Comparison of ENCODE assay signal across 15 cellular contexts in the genomic region with DNA sequence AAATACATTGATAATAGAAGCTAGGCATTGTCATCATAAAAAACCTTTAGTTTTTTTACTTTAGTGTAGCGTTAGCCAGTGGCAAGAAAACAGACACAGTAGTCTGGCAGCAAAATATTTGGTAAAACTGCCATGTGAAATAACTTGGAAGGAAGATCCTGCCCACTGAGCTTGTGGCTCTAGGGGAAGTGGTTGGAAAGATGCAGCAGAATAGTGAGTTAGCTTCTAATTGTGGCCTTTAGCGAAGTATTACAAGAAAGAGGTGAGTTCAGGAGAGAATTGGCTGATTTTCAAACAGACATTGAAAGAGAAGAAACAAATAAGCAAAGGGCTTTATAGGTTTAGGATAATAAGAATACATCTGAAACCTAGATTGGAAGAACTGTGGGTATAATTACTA.
DNase-seq lines count a peak whose midpoint lies in the region; TF ChIP-seq lines count a peak whose summit lies in the region.
"Had no signal": no experiment of that assay in that cellular context is flagged by ENCODE, and none has a peak within 500 bp of the region (broad histone marks: within the 10 kb centered on the region; RNA-seq: fewer than 3 reads in every experiment).

No MANE protein-coding gene starts in this region.

- TF ChIP-seq CTCF in VCaP (conservative IDR thresholded peaks at IDR 0.05): no peak
- TF ChIP-seq CTCF in hepatocyte (IDR thresholded peaks at IDR 0.05; ENCODE audit: poor library complexity): no peak
- no peak for TF ChIP-seq CTCF in progenitor cell of endocrine pancreas (IDR thresholded peaks at IDR 0.05; ENCODE audit: unreplicated experiment)

- peak overlapping the region; percentile 71 for H2AFZ ChIP-seq in hepatocyte

- no peaks in the 10 kb centered on the region for H3K27me3 Mint-ChIP-seq in progenitor cell of endocrine pancreas
- H3K27me3 Mint-ChIP-seq: activated CD4-positive, alpha-beta T cell treated with anti-CD3 and anti-CD28 coated beads, Interleukin-2, amount 10 ng/mL, durations not matched to agents 24 days and 14 days had no signal

- H3K79me2 ChIP-seq in hepatocyte: no peaks in the 10 kb centered on the region

- 84% methylated on average over 2 of the region's 2 CpGs for WGBS in hepatocyte (ENCODE audit: low lambda C conversion rate, missing lambda C conversion rate)

- H3K4me1 ChIP-seq in hepatocyte (ENCODE audit: insufficient read depth): no peaks in the 10 kb centered on the region

- H3K4me3 ChIP-seq in hepatocyte: no peak overlapping the region
- H3K4me3 ChIP-seq: mucosa of descending colon had no signal

- no peaks in the 10 kb centered on the region for H3K36me3 ChIP-seq in hepatocyte (replicated peaks; ENCODE audit: insufficient read depth, low read depth)

- H3K36me3 Mint-ChIP-seq in progenitor cell of endocrine pancreas (ENCODE audit: insufficient read depth): no peaks in the 10 kb centered on the region

- H3K27me3 ChIP-seq in hepatocyte: no peaks in the 10 kb centered on the region
- H3K27me3 ChIP-seq: foreskin keratinocyte had no signal

- H4K20me1 ChIP-seq in hepatocyte (ENCODE audit: insufficient read depth, poor library complexity, severe bottlenecking): no peaks in the 10 kb centered on the region

- peaks cover 23% of the 10 kb centered on the region for H3K4me1 Mint-ChIP-seq in progenitor cell of endocrine pancreas (ENCODE audit: low read depth)
- H3K4me1 Mint-ChIP-seq: activated CD4-positive, alpha-beta T cell treated with anti-CD3 and anti-CD28 coated beads, Interleukin-2, amount 10 ng/mL, durations not matched to agents 24 days and 14 days had no signal

- H3K4me3 Mint-ChIP-seq in progenitor cell of endocrine pancreas (ENCODE audit: low read depth): no peak overlapping the region
- H3K4me3 Mint-ChIP-seq: activated CD4-positive, alpha-beta T cell treated with anti-CD3 and anti-CD28 coated beads, Interleukin-2, amount 10 ng/mL, durations not matched to agents 24 days and 14 days had no signal

- H3K4me2 ChIP-seq in hepatocyte: peak overlapping the region; percentile 69

- in situ Hi-C loops in G401 (cut with HindIII; ENCODE audit: low sequenced_read_pairs): no loop called here

- DNase-seq in G401 (ENCODE audit: low spot score) (peak; percentile 8), hepatocyte (ENCODE audit: low spot score) (no peak), progenitor cell of endocrine pancreas (ENCODE audit: low spot score, unreplicated experiment) (no peak), NCI-H345 treated with DMSO at 0.1 percent for 48 hours (lab: John Stamatoyannopoulos, UW; ENCODE audit: unreplicated experiment) (no peak), NCI-H1930 (lab: John Stamatoyannopoulos, UW) (no peak), activated gamma-delta T cell (lab: John Stamatoyannopoulos, UW) (no peak), ureter (ENCODE audit: low spot score) (no peak)
- DNase-seq: activated CD4-positive, alpha-beta T cell treated with anti-CD3 and anti-CD28 coated beads, Interleukin-2, amount 10 ng/mL, durations not matched to agents 24 days and 14 days; activated CD8-positive, alpha-beta memory T cell treated with anti-CD3 and anti-CD28 coated beads, Interleukin-2, amount 50 U/mL, for 48 hours; activated gamma-delta T cell treated with Interleukin-2 at 50 U/mL for 16 hours; occipital lobe; stimulated activated CD4-positive, alpha-beta T cell treated with anti-CD3 and anti-CD28 coated beads, Interleukin-2, amount 100 ng/mL, for 48 hours had no signal

- H3K27ac ChIP-seq in VCaP (peak overlapping the region; percentile 51), hepatocyte (peak overlapping the region; percentile 43)
- H3K27ac ChIP-seq: foreskin keratinocyte had no signal

- H3K9me3 Mint-ChIP-seq in progenitor cell of endocrine pancreas (ENCODE audit: low read depth): peaks cover 2% of the 10 kb centered on the region
- H3K9me3 Mint-ChIP-seq: activated CD4-positive, alpha-beta T cell treated with anti-CD3 and anti-CD28 coated beads, Interleukin-2, amount 10 ng/mL, durations not matched to agents 24 days and 14 days had no signal

- H3K9me3 ChIP-seq in hepatocyte (ENCODE audit: low read depth): no peaks in the 10 kb centered on the region
- H3K9me3 ChIP-seq: mucosa of descending colon had no signal

- H3K9me2 ChIP-seq in hepatocyte (replicated peaks; ENCODE audit: insufficient read depth): no peaks in the 10 kb centered on the region

- H3K27ac Mint-ChIP-seq in progenitor cell of endocrine pancreas: peak overlapping the region; percentile 2
- H3K27ac Mint-ChIP-seq: activated CD4-positive, alpha-beta T cell treated with anti-CD3 and anti-CD28 coated beads, Interleukin-2, amount 10 ng/mL, durations not matched to agents 24 days and 14 days had no signal
